In the genomic region with DNA sequence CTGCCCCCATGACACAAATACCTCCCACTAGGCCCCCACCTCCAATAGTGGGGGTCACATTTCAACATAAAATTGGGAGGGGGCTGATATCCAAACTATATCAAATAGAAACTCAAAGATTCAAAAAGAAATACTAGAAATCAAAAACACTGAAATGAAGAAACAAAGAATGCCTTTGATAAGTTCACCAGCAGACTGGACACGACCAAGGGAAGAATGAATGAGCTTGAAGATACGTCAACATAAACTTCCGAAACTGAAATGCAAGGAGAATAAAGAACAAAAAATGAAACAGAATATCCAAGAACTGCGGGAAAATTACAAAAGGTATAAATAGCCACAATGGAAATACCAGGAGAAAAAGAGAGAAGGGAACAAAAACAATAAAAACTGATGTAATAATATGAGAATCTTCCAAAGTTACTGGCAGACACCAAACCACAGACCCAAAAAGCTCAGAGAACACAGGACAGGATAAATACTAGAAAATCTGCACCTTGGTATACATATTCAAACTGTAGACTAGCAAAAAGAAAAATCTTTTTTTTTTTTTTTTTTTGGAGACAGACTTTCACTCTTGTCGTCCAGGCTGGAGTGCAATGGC, we compare ENCODE assay signal across 14 cellular contexts. TPM values are rescaled to one million over a fixed set of nuclear protein-coding genes. Genes with fewer than 3 reads are reported as not detected.
DNase-seq lines count a peak whose midpoint lies in the region; ATAC-seq and TF ChIP-seq lines count a peak whose summit lies in the region.
"Had no signal": no experiment of that assay in that cellular context is flagged by ENCODE, and none has a peak within 500 bp of the region (broad histone marks: within the 10 kb centered on the region; RNA-seq: fewer than 3 reads in every experiment).

No MANE protein-coding gene starts in this region.

- H3K36me3 Mint-ChIP-seq in Calu3 (ENCODE audit: insufficient read depth, unreplicated experiment) (peaks cover 35% of the 10 kb centered on the region), chondrocyte (ENCODE audit: low read depth) (peaks cover 7% of the 10 kb centered on the region)
- H3K36me3 Mint-ChIP-seq: CD4-positive, alpha-beta memory T cell had no signal

- no peak for ATAC-seq in HG03159 (IDR thresholded peaks at IDR 0.05; ENCODE audit: unreplicated experiment)
- ATAC-seq in stimulated activated naive CD8-positive, alpha-beta T cell treated with anti-CD3 and anti-CD28 coated beads, Interleukin-15, amount 100 ng/mL, for 72 hours = no peak

- no TSS peak for BruUV-seq in Calu3 (replicated peaks; lab: Mats Ljungman, UMichigan)

- DNase-seq in Calu3 (no peak), chondrocyte (ENCODE audit: low spot score) (no peak), foreskin melanocyte (peak; percentile 65), smooth muscle cell (lab: John Stamatoyannopoulos, UW; ENCODE audit: unreplicated experiment) (no peak), UCSD-AML1 (lab: John Stamatoyannopoulos, UW; ENCODE audit: unreplicated experiment) (no peak), NCI-H2227 (lab: John Stamatoyannopoulos, UW; ENCODE audit: unreplicated experiment) (no peak)
- no peak for DNase-seq in stimulated activated naive CD8-positive, alpha-beta T cell treated with anti-CD3 and anti-CD28 coated beads, Interleukin-15, amount 100 ng/mL, for 72 hours
- DNase-seq: C1 segment of cervical spinal cord; CD4-positive, alpha-beta memory T cell; DMS53; DND-41; GOT3 had no signal

- H3K4me3 Mint-ChIP-seq in Calu3 (ENCODE audit: low read depth, unreplicated experiment) (no peak overlapping the region), chondrocyte (ENCODE audit: unreplicated experiment) (no peak overlapping the region)
- no peak overlapping the region for H3K4me3 Mint-ChIP-seq in stimulated activated naive CD8-positive, alpha-beta T cell treated with anti-CD3 and anti-CD28 coated beads, Interleukin-15, amount 100 ng/mL, for 72 hours
- H3K4me3 Mint-ChIP-seq: CD4-positive, alpha-beta memory T cell had no signal

- H3F3A ChIP-seq in smooth muscle cell (ENCODE audit: low read depth) = peaks cover 38% of the 10 kb centered on the region

- H3K4me2 ChIP-seq in smooth muscle cell = no peak overlapping the region

- H3K9me3 ChIP-seq in smooth muscle cell (replicated peaks; ENCODE audit: low read depth) = no peaks in the 10 kb centered on the region

- intact Hi-C loops in Calu3 (cut with micrococcal nuclease; ENCODE audit: unreplicated experiment) = no loop called here

- peaks cover 27% of the 10 kb centered on the region for H3K79me2 ChIP-seq in smooth muscle cell (ENCODE audit: low read depth)

- peak overlapping the region; percentile 23 for H3K27ac Mint-ChIP-seq in Calu3 (ENCODE audit: unreplicated experiment)
- peak overlapping the region; percentile 60 for H3K27ac Mint-ChIP-seq in chondrocyte (ENCODE audit: unreplicated experiment)
- no peak overlapping the region for H3K27ac Mint-ChIP-seq in stimulated activated naive CD8-positive, alpha-beta T cell treated with anti-CD3 and anti-CD28 coated beads, Interleukin-15, amount 100 ng/mL, for 72 hours
- H3K27ac Mint-ChIP-seq: CD4-positive, alpha-beta memory T cell had no signal

- TF ChIP-seq CTCF in Calu3 (IDR thresholded peaks at IDR 0.05; ENCODE audit: unreplicated experiment) = no peak
- TF ChIP-seq CTCF in chondrocyte (IDR thresholded peaks at IDR 0.05) = no peak
- no peak for TF ChIP-seq CTCF in smooth muscle cell (IDR thresholded peaks at IDR 0.05; ENCODE audit: borderline replicate concordance, insufficient read depth, poor library complexity, severe bottlenecking)

- peak overlapping the region; percentile 93 for H3K27ac ChIP-seq in smooth muscle cell (ENCODE audit: low read depth)

- H3K27me3 Mint-ChIP-seq in Calu3 (ENCODE audit: unreplicated experiment) = no peaks in the 10 kb centered on the region
- H3K27me3 Mint-ChIP-seq in chondrocyte (ENCODE audit: low read depth) = no peaks in the 10 kb centered on the region
- H3K27me3 Mint-ChIP-seq in stimulated activated naive CD8-positive, alpha-beta T cell treated with anti-CD3 and anti-CD28 coated beads, Interleukin-15, amount 100 ng/mL, for 72 hours = no peaks in the 10 kb centered on the region

- CTCF ChIA-PET in Calu3 (lab: Charles Lee) = no interaction called here

- no peaks in the 10 kb centered on the region for H3K27me3 ChIP-seq in smooth muscle cell (ENCODE audit: low read depth)

- H4K20me1 ChIP-seq in smooth muscle cell (ENCODE audit: low read depth) = peaks cover 10% of the 10 kb centered on the region

- H3K36me3 ChIP-seq in smooth muscle cell (ENCODE audit: low read depth) = no peaks in the 10 kb centered on the region
- H3K36me3 ChIP-seq: HAP-1 had no signal

- WGBS in smooth muscle cell (ENCODE audit: low lambda C conversion rate) = 96% methylated on average over 5 of the region's 5 CpGs

- H2AFZ ChIP-seq in smooth muscle cell (ENCODE audit: low read depth) = no peak overlapping the region

- H3K9me3 Mint-ChIP-seq in Calu3 (ENCODE audit: low read depth, unreplicated experiment) (no peaks in the 10 kb centered on the region), chondrocyte (ENCODE audit: low read depth) (peaks cover 14% of the 10 kb centered on the region)
- H3K9me3 Mint-ChIP-seq in stimulated activated naive CD8-positive, alpha-beta T cell treated with anti-CD3 and anti-CD28 coated beads, Interleukin-15, amount 100 ng/mL, for 72 hours = no peaks in the 10 kb centered on the region

- H3K4me1 Mint-ChIP-seq in Calu3 (ENCODE audit: low read depth, unreplicated experiment) (no peaks in the 10 kb centered on the region), chondrocyte (ENCODE audit: low read depth) (peaks cover 32% of the 10 kb centered on the region)
- H3K4me1 Mint-ChIP-seq in stimulated activated naive CD8-positive, alpha-beta T cell treated with anti-CD3 and anti-CD28 coated beads, Interleukin-15, amount 100 ng/mL, for 72 hours = no peaks in the 10 kb centered on the region
- H3K4me1 Mint-ChIP-seq: CD4-positive, alpha-beta memory T cell had no signal

- no peak overlapping the region for H3K4me3 ChIP-seq in smooth muscle cell
- H3K4me3 ChIP-seq: HAP-1 had no signal

- H3K9ac ChIP-seq in smooth muscle cell (ENCODE audit: low read depth) = no peak overlapping the region

- peaks cover 16% of the 10 kb centered on the region for H3K4me1 ChIP-seq in smooth muscle cell (ENCODE audit: low read depth)
- H3K4me1 ChIP-seq: HAP-1 had no signal

RNA-seq across cellular contexts. Expression of gene BRI3, which starts 49.5 kb away (rescaled TPM):
- total RNA-seq in Calu3 (2022) (101 and 124 TPM in 2 replicates), chondrocyte (264 to 370 TPM (median 359 TPM) in 3 replicates), smooth muscle cell (58.4 and 70.1 TPM in 2 replicates)
- 83.0 and 84.9 TPM in 2 replicates for polyA plus RNA-seq in smooth muscle cell

Comparison
In these comparisons a context has a peak if more than half of its experiments do, and no peak if none do; other contexts are left out.
1. H3K27ac Mint-ChIP-seq: peak in Calu3 (single experiment) and chondrocyte (single experiment); none in stimulated activated naive CD8-positive, alpha-beta T cell treated with anti-CD3 and anti-CD28 coated beads, Interleukin-15, amount 100 ng/mL, for 72 hours (0 of 2).